ENCODE assay signal across 9 cellular contexts in genomic region chr10:119281581-119282071, GRCh38.
DNase-seq lines count a peak whose midpoint lies in the region; ATAC-seq and FAIRE-seq lines count a peak whose summit lies in the region.
"Had no signal": no experiment of that assay in that cellular context is flagged by ENCODE, and none has a peak within 500 bp of the region (broad histone marks: within the 10 kb centered on the region; RNA-seq: fewer than 3 reads in every experiment).

No MANE protein-coding gene starts in this region.

- FAIRE-seq in frontal cortex (lab: Jason Lieb, UNC), result no peak

- DNase-seq in COR-L47 (lab: John Stamatoyannopoulos, UW) (peak; percentile 52), NCI-H82 treated with DMSO at 0.1 percent for 48 hours (lab: John Stamatoyannopoulos, UW; ENCODE audit: unreplicated experiment) (peak; percentile 42), frontal cortex (ENCODE audit: low spot score in 2 of 2) (peak; percentile 27 to 55), posterior vena cava (ENCODE audit: low spot score) (peak; percentile 90), islet precursor cell (no peak)
- DNase-seq in activated naive CD4-positive, alpha-beta T cell treated with anti-CD3 and anti-CD28 coated beads, Interleukin-2, amount 50 U/mL, for 16 hours, result no peak
- DNase-seq: HFFc6 had no signal

- ATAC-seq in GM18519 (IDR thresholded peaks at IDR 0.05; ENCODE audit: low FRiP score, unreplicated experiment) (no peak), esophagus mucosa (no peak)

- intact Hi-C loops in posterior vena cava (cut with DNase I), result no loop called here

Comparison
In these comparisons a context has a peak if more than half of its experiments do, and no peak if none do; other contexts are left out.
1. DNase-seq: peak in COR-L47 (single experiment), NCI-H82 treated with DMSO at 0.1 percent for 48 hours (single experiment), frontal cortex (2 of 2) and posterior vena cava (single experiment); none in islet precursor cell (single experiment) and activated naive CD4-positive, alpha-beta T cell treated with anti-CD3 and anti-CD28 coated beads, Interleukin-2, amount 50 U/mL, for 16 hours (single experiment).